ENCODE assay signal across 1 cellular context in genomic region chr6:96211341-96211740, GRCh38.
TF ChIP-seq lines count a peak whose summit lies in the region.

No MANE protein-coding gene starts in this region.

TF ChIP-seq in HepG2, 621 proteins besides CTCF, POLR2A, EP300 and RAD21 (continued from another document):
- TF ChIP-seq ZXDC (CRISPR knock-in tag; IDR thresholded peaks at IDR 0.05) = no peak
